9 cellular contexts compared by ENCODE assay signal in genomic region chr17:31493656-31494155, GRCh38.
DNase-seq lines count a peak whose midpoint lies in the region; ATAC-seq and TF ChIP-seq lines count a peak whose summit lies in the region.
"Had no signal": no experiment of that assay in that cellular context is flagged by ENCODE, and none has a peak within 500 bp of the region (broad histone marks: within the 10 kb centered on the region; RNA-seq: fewer than 3 reads in every experiment).

No MANE protein-coding gene starts in this region.

- CTCF ChIA-PET in CD4-positive, alpha-beta memory T cell (lab: Charles Lee; ENCODE audit: partially characterized antibody) = interaction anchor here (0.8 to 6.3 kb wide), 4 partner anchors 9 to 54 kb away, joined by 3 to 51 read pairs (median 3); no protein-coding TSS in a partner anchor

- POLR2A ChIA-PET in CD4-positive, alpha-beta memory T cell (lab: Charles Lee; ENCODE audit: partially characterized antibody) = interaction anchor here (0.9 to 11.3 kb wide), 7 partner anchors 12 to 66 kb away, joined by 3 to 332 read pairs (median 3); no protein-coding TSS in a partner anchor
- POLR2A ChIA-PET in activated naive CD8-positive, alpha-beta T cell treated with anti-CD3 and anti-CD28 coated beads, Interleukin-2, amount 10 ng/mL, durations not matched to agents 7 days and 5 days (lab: Charles Lee) = interaction anchor here (0.6 to 11.1 kb wide), 10 partner anchors 10 to 183 kb away, joined by 3 to 208 read pairs (median 4); partner anchors contain the start of genes EVI2A and EVI2B

- peak overlapping the region; percentile 64 for H3K27ac ChIP-seq in CD4-positive, alpha-beta memory T cell (ENCODE audit: low read depth, low read length)
- no peak overlapping the region for H3K27ac ChIP-seq in gastrocnemius medialis

- peaks cover 59 to 99% (median 84%) of the 10 kb centered on the region in 4 donors for H3K4me1 Mint-ChIP-seq in CD4-positive, alpha-beta memory T cell
- peaks cover 72% of the 10 kb centered on the region for H3K4me1 Mint-ChIP-seq in activated naive CD8-positive, alpha-beta T cell treated with anti-CD3 and anti-CD28 coated beads, Interleukin-2, amount 10 ng/mL, durations not matched to agents 7 days and 5 days
- peaks cover 81 to 98% (median 95%) of the 10 kb centered on the region in 3 donors for H3K4me1 Mint-ChIP-seq in naive B cell

- no peaks in the 10 kb centered on the region for H3K9me3 Mint-ChIP-seq in CD4-positive, alpha-beta memory T cell
- no peaks in the 10 kb centered on the region for H3K9me3 Mint-ChIP-seq in activated naive CD8-positive, alpha-beta T cell treated with anti-CD3 and anti-CD28 coated beads, Interleukin-2, amount 10 ng/mL, durations not matched to agents 7 days and 5 days
- H3K9me3 Mint-ChIP-seq in naive B cell = no peaks in the 10 kb centered on the region

- ATAC-seq in HG03196 (IDR thresholded peaks at IDR 0.05; ENCODE audit: unreplicated experiment) = peak; percentile 5
- peak; percentile 17 for ATAC-seq in activated naive CD8-positive, alpha-beta T cell treated with anti-CD3 and anti-CD28 coated beads, Interleukin-2, amount 10 ng/mL, durations not matched to agents 7 days and 5 days (ENCODE audit: low read depth)
- no peak for ATAC-seq in naive B cell (ENCODE audit: low read depth in 2 of 2)
- ATAC-seq in omental fat pad (ENCODE audit: low FRiP score) = no peak
- ATAC-seq in activated CD4-positive, CD25-positive, alpha-beta regulatory T cell treated with anti-CD3 and anti-CD28 coated beads, Interleukin-2, amount 50 U/mL, for 24 hours = no peak
- ATAC-seq in gastrocnemius medialis = no peak

- no peaks in the 10 kb centered on the region for H3K27me3 ChIP-seq in CD4-positive, alpha-beta memory T cell (ENCODE audit: insufficient read depth, low read length)
- H3K27me3 ChIP-seq in gastrocnemius medialis = no peaks in the 10 kb centered on the region

- no peak for DNase-seq in CD4-positive, alpha-beta memory T cell
- DNase-seq in activated naive CD8-positive, alpha-beta T cell treated with anti-CD3 and anti-CD28 coated beads, Interleukin-2, amount 10 ng/mL, durations not matched to agents 7 days and 5 days = no peak
- DNase-seq in naive B cell = no peak
- DNase-seq in omental fat pad (ENCODE audit: low spot score) = no peak
- no peak for DNase-seq in gastrocnemius medialis
- DNase-seq in foreskin melanocyte = no peak
- DNase-seq: MM.1S had no signal

- intact Hi-C loops in CD4-positive, alpha-beta memory T cell (cut with micrococcal nuclease) = no loop called here
- intact Hi-C loops in gastrocnemius medialis (cut with DNase I; ENCODE audit: low total_unique reads) = no loop called here

- in situ Hi-C loops in gastrocnemius medialis (cut with MboI; ENCODE audit: low sequenced_read_pairs in 4 of 4) = no loop called here

- H3K36me3 ChIP-seq in CD4-positive, alpha-beta memory T cell (ENCODE audit: insufficient read depth, low read length) = no peaks in the 10 kb centered on the region
- no peaks in the 10 kb centered on the region for H3K36me3 ChIP-seq in gastrocnemius medialis

- H3K27me3 Mint-ChIP-seq in CD4-positive, alpha-beta memory T cell = no peaks in the 10 kb centered on the region
- no peaks in the 10 kb centered on the region for H3K27me3 Mint-ChIP-seq in activated naive CD8-positive, alpha-beta T cell treated with anti-CD3 and anti-CD28 coated beads, Interleukin-2, amount 10 ng/mL, durations not matched to agents 7 days and 5 days
- no peaks in the 10 kb centered on the region for H3K27me3 Mint-ChIP-seq in naive B cell

- H3K4me1 ChIP-seq in CD4-positive, alpha-beta memory T cell (ENCODE audit: insufficient read depth, low read length) = peaks cover 93% of the 10 kb centered on the region
- H3K4me1 ChIP-seq in gastrocnemius medialis = peaks cover 0 to under 1% of the 10 kb centered on the region in 2 donors

- H3K36me3 Mint-ChIP-seq in CD4-positive, alpha-beta memory T cell = peaks cover 0 to 2% of the 10 kb centered on the region in 2 donors
- H3K36me3 Mint-ChIP-seq in activated naive CD8-positive, alpha-beta T cell treated with anti-CD3 and anti-CD28 coated beads, Interleukin-2, amount 10 ng/mL, durations not matched to agents 7 days and 5 days = peaks cover 2% of the 10 kb centered on the region
- no peaks in the 10 kb centered on the region for H3K36me3 Mint-ChIP-seq in naive B cell

- TF ChIP-seq CTCF in omental fat pad (IDR thresholded peaks at IDR 0.05) = no peak
- no peak for TF ChIP-seq CTCF in gastrocnemius medialis (IDR thresholded peaks at IDR 0.05 in 4 of 5, conservative IDR thresholded peaks at IDR 0.05 in 1 of 5)

- H3K9me3 ChIP-seq in CD4-positive, alpha-beta memory T cell (ENCODE audit: control insufficient read depth in 1 of 2, low read length in 2 of 2) = no peaks in the 10 kb centered on the region
- H3K9me3 ChIP-seq in gastrocnemius medialis = no peaks in the 10 kb centered on the region

- peak overlapping the region; percentile 54 to 84 (median 73) for H3K4me3 Mint-ChIP-seq in CD4-positive, alpha-beta memory T cell
- peak overlapping the region; percentile 73 for H3K4me3 Mint-ChIP-seq in activated naive CD8-positive, alpha-beta T cell treated with anti-CD3 and anti-CD28 coated beads, Interleukin-2, amount 10 ng/mL, durations not matched to agents 7 days and 5 days
- peak overlapping the region; percentile 70 to 95 (median 86) for H3K4me3 Mint-ChIP-seq in naive B cell

- H3K27ac Mint-ChIP-seq in CD4-positive, alpha-beta memory T cell = peak overlapping the region; percentile 95 to 99 (median 97)
- H3K27ac Mint-ChIP-seq in activated naive CD8-positive, alpha-beta T cell treated with anti-CD3 and anti-CD28 coated beads, Interleukin-2, amount 10 ng/mL, durations not matched to agents 7 days and 5 days = peak overlapping the region; percentile 97
- peak overlapping the region; percentile 91 to 99 (median 98) for H3K27ac Mint-ChIP-seq in naive B cell

- no peak for TF ChIP-seq POLR2A in gastrocnemius medialis (IDR thresholded peaks at IDR 0.05)

- peak overlapping the region in 1 of 2 donors; percentile 37 for H3K4me3 ChIP-seq in CD4-positive, alpha-beta memory T cell (ENCODE audit: low read length in 2 of 2)
- no peak overlapping the region for H3K4me3 ChIP-seq in gastrocnemius medialis

Comparison
In these comparisons a context has a peak if more than half of its experiments do, and no peak if none do; other contexts are left out.
1. ATAC-seq: peak in HG03196 (single experiment) and activated naive CD8-positive, alpha-beta T cell treated with anti-CD3 and anti-CD28 coated beads, Interleukin-2, amount 10 ng/mL, durations not matched to agents 7 days and 5 days (single experiment); none in naive B cell (0 of 2), omental fat pad (single experiment), activated CD4-positive, CD25-positive, alpha-beta regulatory T cell treated with anti-CD3 and anti-CD28 coated beads, Interleukin-2, amount 50 U/mL, for 24 hours (0 of 2) and gastrocnemius medialis (0 of 2).
2. Peak in every context shown above with its lines, with median percentiles within 50 percentile points of each other: H3K27ac Mint-ChIP-seq and H3K4me3 Mint-ChIP-seq.